ENCODE assay signal across 8 cellular contexts in the genomic region with DNA sequence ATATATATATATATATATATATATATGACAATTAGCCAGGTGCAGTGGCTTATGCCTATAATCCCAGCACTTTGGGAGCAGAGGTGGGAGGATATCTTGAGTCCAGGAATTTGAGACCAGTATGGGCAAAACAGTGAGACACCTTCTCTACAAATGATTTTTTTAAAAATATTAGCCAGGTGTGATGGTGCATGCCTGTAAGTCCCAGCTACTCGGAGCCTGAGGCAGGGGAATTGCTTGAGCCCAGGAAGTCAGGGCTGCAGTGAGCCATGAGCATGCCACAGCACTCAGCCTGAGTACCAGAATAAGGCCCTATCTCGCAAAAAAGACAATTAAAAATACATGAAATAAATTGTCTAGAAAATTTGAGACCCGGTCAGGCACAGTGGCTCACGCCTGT.
"Had no signal": no experiment of that assay in that cellular context is flagged by ENCODE, and none has a peak within 500 bp of the region (broad histone marks: within the 10 kb centered on the region; RNA-seq: fewer than 3 reads in every experiment).

No MANE protein-coding gene starts in this region.

- H3K4me3 ChIP-seq: GM23338 had no signal

- ATAC-seq: GM23338 had no signal

- H3K4me3 Mint-ChIP-seq: GM23338, H9 had no signal

- H2AFZ ChIP-seq: GM23338 had no signal

- H3K27ac Mint-ChIP-seq: GM23338, H9 had no signal

- H3K9me3 Mint-ChIP-seq: GM23338, H9 had no signal

- H3K9ac ChIP-seq: KMS-11 had no signal

- H3K27ac ChIP-seq: KMS-11 had no signal

- FAIRE-seq: H1, H54, HTR-8/SVneo had no signal

- DNase-seq: H9, HCEC 1CT, KBM-7 had no signal

- H3K4me2 ChIP-seq: GM23338, KMS-11 had no signal
